2 cellular contexts compared by ENCODE assay signal in genomic region chr1:2502661-2503553, GRCh38.
TF ChIP-seq lines count a peak whose summit lies in the region.

No MANE protein-coding gene starts in this region.

TF ChIP-seq in IMR-90, 13 proteins besides CTCF, POLR2A, EP300 and RAD21:
- TF ChIP-seq BHLHE40 (IDR thresholded peaks at IDR 0.05; ENCODE audit: low read depth, low read length) (no peak), ELK1 (IDR thresholded peaks at IDR 0.05; ENCODE audit: borderline replicate concordance, low read depth, low read length) (no peak), CEBPB (IDR thresholded peaks at IDR 0.05; ENCODE audit: low read depth, low read length) (no peak), MXI1 (IDR thresholded peaks at IDR 0.05; ENCODE audit: borderline replicate concordance, low read depth, low read length) (no peak), NFE2L2 (IDR thresholded peaks at IDR 0.05; ENCODE audit: low read depth, low read length) (no peak), MAZ (IDR thresholded peaks at IDR 0.05; ENCODE audit: borderline replicate concordance, low read depth, low read length) (no peak), RFX5 (IDR thresholded peaks at IDR 0.05; ENCODE audit: low read depth, low read length) (no peak), FOS (IDR thresholded peaks at IDR 0.05; ENCODE audit: low read depth, low read length) (no peak), SMC3 (IDR thresholded peaks at IDR 0.05; ENCODE audit: low read depth, low read length) (no peak), CHD1 (IDR thresholded peaks at IDR 0.05; ENCODE audit: low read depth, low read length) (no peak), RCOR1 (IDR thresholded peaks at IDR 0.05; ENCODE audit: insufficient replicate concordance, low read length) (no peak), USF2 (IDR thresholded peaks at IDR 0.05; ENCODE audit: low read depth, low read length) (no peak), MAFK (IDR thresholded peaks at IDR 0.05; ENCODE audit: low read depth, low read length) (no peak)

TF ChIP-seq in H1, 55 proteins besides CTCF, POLR2A, EP300 and RAD21:
- TF ChIP-seq SUZ12 (IDR thresholded peaks at IDR 0.05; ENCODE audit: low read length) (no peak), EGR1 (IDR thresholded peaks at IDR 0.05; ENCODE audit: borderline replicate concordance, low read depth, low read length) (peak; percentile 77), SIX5 (IDR thresholded peaks at IDR 0.05; ENCODE audit: low read depth, low read length) (no peak)
